27 cellular contexts compared by ENCODE assay signal in genomic region chr10:58460157-58460556, GRCh38.
"Had no signal": no experiment of that assay in that cellular context is flagged by ENCODE, and none has a peak within 500 bp of the region (broad histone marks: within the 10 kb centered on the region; RNA-seq: fewer than 3 reads in every experiment).

No MANE protein-coding gene starts in this region.

- H3K36me3 ChIP-seq: stomach, suprapubic skin, thoracic aorta, thyroid gland, tibial artery, tibial nerve, transverse colon, upper lobe of left lung, upper lobe of right lung, uterus, vagina had no signal

- H3K4me1 ChIP-seq: testis, thyroid gland, transverse colon, upper lobe of left lung, upper lobe of right lung, uterus, vagina had no signal

- H3K4me3 ChIP-seq: stomach, suprapubic skin, testis, thoracic aorta, thyroid gland, tibial artery, tibial nerve, transverse colon, upper lobe of left lung, upper lobe of right lung, uterus, vagina had no signal

- ATAC-seq: stimulated activated effector memory CD8-positive, alpha-beta T cell treated with anti-CD3 and anti-CD28 coated beads, Interleukin-12 subunit alpha, Interleukin-12 subunit beta, amount 100 ng/mL, for 72 hours; stimulated activated memory B cell treated with anti-CD40 and anti-IgM and Interleukin-4, amounts not matched to agents 10 μg/mL and 1 μg/mL and 100 μg/mL, for 72 hours; stimulated activated naive B cell treated with anti-CD40 and anti-IgM and Interleukin-4, amounts not matched to agents 10 μg/mL and 1 μg/mL and 100 μg/mL, for 72 hours; stimulated activated naive CD8-positive, alpha-beta T cell treated with anti-CD3 and anti-CD28 coated beads, Interleukin-15, amount 100 ng/mL, for 72 hours; stimulated activated naive CD8-positive, alpha-beta T cell treated with anti-CD3 and anti-CD28 coated beads, Interleukin-15, Interleukin-2, amounts not matched to agents 100 U/mL and 50 U/mL, for 24 hours; upper lobe of right lung had no signal

- H3K9me3 ChIP-seq: stomach, suprapubic skin, testis, thoracic aorta, thyroid gland, tibial artery, transverse colon, upper lobe of left lung, upper lobe of right lung, uterus, vagina had no signal

- H3K27me3 ChIP-seq: stomach, suprapubic skin, testis, thyroid gland, tibial artery, tibial nerve, transverse colon, upper lobe of left lung, upper lobe of right lung, uterus, vagina had no signal

- FAIRE-seq: urothelium cell line had no signal

- H3K27ac ChIP-seq: stomach, suprapubic skin, testis, thoracic aorta, thyroid gland, tibial artery, tibial nerve, transverse colon, upper lobe of left lung, upper lobe of right lung, uterus, vagina had no signal

- DNase-seq: stimulated activated CD4-positive, alpha-beta T cell treated with anti-CD3 and anti-CD28 coated beads, Interleukin-2, amount 100 ng/mL, for 48 hours; stimulated activated CD4-positive, alpha-beta T cell treated with anti-CD3 and anti-CD28 coated beads, Interleukin-4, amount 100 ng/mL, for 1 hour; stimulated activated CD4-positive, alpha-beta T cell treated with anti-CD3 and anti-CD28 coated beads, Interleukin-4, amount 100 ng/mL, for 24 hours; stimulated activated CD4-positive, alpha-beta T cell treated with anti-CD3 and anti-CD28 coated beads, Interleukin-4, amount 100 ng/mL, for 4 hours; stimulated activated CD8-positive, alpha-beta memory T cell treated with anti-CD3 and anti-CD28 coated beads, Interleukin-4, amount 100 ng/mL, for 48 hours; stimulated activated naive B cell treated with anti-CD40 and anti-IgM and Interleukin-4, amounts not matched to agents 10 μg/mL and 1 μg/mL and 100 μg/mL, for 72 hours; stimulated activated naive CD4-positive, alpha-beta T cell; stimulated activated naive CD4-positive, alpha-beta T cell treated with Interleukin-2 at 50 U/mL for 16 hours; stimulated activated naive CD8-positive, alpha-beta T cell treated with anti-CD3 and anti-CD28 coated beads, Interleukin-15, amount 100 ng/mL, for 72 hours; stimulated activated naive CD8-positive, alpha-beta T cell treated with anti-CD3 and anti-CD28 coated beads, Interleukin-15, Interleukin-2, amounts not matched to agents 100 U/mL and 50 U/mL, for 24 hours; stomach; substantia nigra; testis; thyroid gland; tibial artery; transverse colon; trophoblast cell; upper lobe of left lung; upper lobe of right lung; uterus had no signal
